13 cellular contexts compared by ENCODE assay signal in the genomic region with DNA sequence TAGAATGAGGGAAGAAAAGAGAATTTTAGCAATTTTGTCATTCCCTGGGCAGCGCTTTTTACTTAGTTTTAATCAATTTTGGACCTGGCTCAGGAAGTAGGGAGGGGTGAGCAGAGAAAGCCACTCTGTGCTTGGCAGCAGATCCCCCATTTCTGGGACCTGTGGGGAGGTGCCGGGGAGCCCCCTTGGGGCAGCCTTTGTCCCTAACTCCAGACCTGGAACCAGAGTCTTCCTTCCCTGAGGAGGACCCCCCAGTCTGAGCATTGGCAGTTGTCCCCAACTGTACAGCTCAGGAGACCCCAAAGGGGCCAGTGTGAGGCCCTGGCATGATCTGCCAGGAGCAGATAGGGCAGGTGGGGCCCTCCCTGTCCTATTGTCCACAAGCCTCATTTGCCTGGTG. TPM values are rescaled to one million over a fixed set of nuclear protein-coding genes. Genes with fewer than 3 reads are reported as not detected.
A peak's percentile ranks its signal among the peaks of the same experiment; 100 is the strongest.
DNase-seq lines count a peak whose midpoint lies in the region; ATAC-seq and TF ChIP-seq lines count a peak whose summit lies in the region.
"Had no signal": no experiment of that assay in that cellular context is flagged by ENCODE, and none has a peak within 500 bp of the region (broad histone marks: within the 10 kb centered on the region; RNA-seq: fewer than 3 reads in every experiment).

No MANE protein-coding gene starts in this region.

- H3K36me3 ChIP-seq in heart right ventricle (peaks cover 0 to 53% (median 0%) of the 10 kb centered on the region in 9 donors), gastroesophageal sphincter (peaks cover 0 to 48% of the 10 kb centered on the region in 2 donors), psoas muscle (ENCODE audit: insufficient read depth in 1 of 2, low read depth in 1 of 2) (peaks cover 0 to 64% of the 10 kb centered on the region in 2 donors), upper lobe of right lung (peaks cover 26% of the 10 kb centered on the region)

- no peaks in the 10 kb centered on the region for H3K27me3 ChIP-seq in heart right ventricle
- no peaks in the 10 kb centered on the region for H3K27me3 ChIP-seq in gastroesophageal sphincter
- no peaks in the 10 kb centered on the region for H3K27me3 ChIP-seq in psoas muscle (ENCODE audit: insufficient read depth in 3 of 3, low read length in 2 of 3)
- H3K27me3 ChIP-seq in upper lobe of right lung: no peaks in the 10 kb centered on the region

- 66 to 80% methylated on average over 2 of the region's 2 CpGs for WGBS in heart right ventricle, 2 donors
- 55% methylated on average over 1 of the region's 2 CpGs; no CpG with 5 or more reads in 1 of the 2 donors for WGBS in gastroesophageal sphincter (ENCODE audit: low coverage in 1 of 2), 2 donors
- 56 to 68% (median 59%) methylated on average over 2 of the region's 2 CpGs for WGBS in psoas muscle, 3 donors

- no peak for ATAC-seq in heart right ventricle
- no peak for ATAC-seq in gastroesophageal sphincter
- ATAC-seq in psoas muscle: no peak
- no peak for ATAC-seq in upper lobe of right lung
- ATAC-seq: activated CD4-positive, CD25-positive, alpha-beta regulatory T cell treated with anti-CD3 and anti-CD28 coated beads, Interleukin-2, amount 50 U/mL, for 24 hours had no signal

- H3K4me3 ChIP-seq in heart right ventricle (no peak overlapping the region), gastroesophageal sphincter (no peak overlapping the region), psoas muscle (no peak overlapping the region), upper lobe of right lung (no peak overlapping the region)

- no peak overlapping the region for H3K27ac Mint-ChIP-seq in endothelial cell (ENCODE audit: unreplicated experiment)

- TF ChIP-seq EP300 in gastroesophageal sphincter (IDR thresholded peaks at IDR 0.05): no peak

- H3K36me3 Mint-ChIP-seq in endothelial cell (ENCODE audit: low read depth, unreplicated experiment): peaks cover 10% of the 10 kb centered on the region

- no peak for TF ChIP-seq CTCF in heart right ventricle (IDR thresholded peaks at IDR 0.05)
- no peak for TF ChIP-seq CTCF in gastroesophageal sphincter (IDR thresholded peaks at IDR 0.05)
- TF ChIP-seq CTCF in psoas muscle (IDR thresholded peaks at IDR 0.05): no peak
- TF ChIP-seq CTCF in upper lobe of right lung (IDR thresholded peaks at IDR 0.05): no peak
- TF ChIP-seq CTCF in endothelial cell (IDR thresholded peaks at IDR 0.05; ENCODE audit: unreplicated experiment): no peak

- DNase-seq in heart right ventricle: no peak
- no peak for DNase-seq in cardiac septum (ENCODE audit: low spot score)
- no peak for DNase-seq in psoas muscle
- no peak for DNase-seq in upper lobe of right lung
- DNase-seq in stimulated activated CD4-positive, alpha-beta T cell treated with anti-CD3 and anti-CD28 coated beads, Interleukin-15, amount 100 ng/mL, for 24 hours: no peak
- no peak for DNase-seq in NCI-H187 (lab: John Stamatoyannopoulos, UW)
- DNase-seq in endothelial cell (ENCODE audit: low spot score): no peak
- DNase-seq: activated naive CD4-positive, alpha-beta T cell treated with anti-CD3 and anti-CD28 coated beads, Interleukin-2, amount 50 U/mL, for 16 hours; mesendoderm; NCI-H146; T-helper 2 cell had no signal

- H3K27ac ChIP-seq in heart right ventricle: peak overlapping the region; percentile 43 to 95 (median 88)
- peak overlapping the region; percentile 4 to 89 (median 85) for H3K27ac ChIP-seq in gastroesophageal sphincter
- H3K27ac ChIP-seq in psoas muscle: peak overlapping the region; percentile 74
- peak overlapping the region; percentile 72 for H3K27ac ChIP-seq in upper lobe of right lung

- H3K4me1 ChIP-seq in heart right ventricle (peaks cover 43 to 83% (median 71%) of the 10 kb centered on the region in 9 donors), gastroesophageal sphincter (peaks cover 0 to 83% (median 56%) of the 10 kb centered on the region in 3 donors), psoas muscle (peaks cover 25% of the 10 kb centered on the region), upper lobe of right lung (peaks cover 39% of the 10 kb centered on the region)

- intact Hi-C loops in heart right ventricle (cut with DNase I): loop anchor here in 7 of 10 donors (2.0 to 5.0 kb wide), 6 partner anchors 23 to 115 kb away; no protein-coding TSS in a partner anchor
- intact Hi-C loops in cardiac septum (cut with DNase I): loop anchor here (2.0 kb wide), 1 partner anchor 107 kb away; no protein-coding TSS in a partner anchor
- intact Hi-C loops in psoas muscle (cut with DNase I): loop anchor here in 1 of 2 donors (2.0 kb wide), 1 partner anchor 113 kb away; no protein-coding TSS in a partner anchor
- intact Hi-C loops in upper lobe of right lung (cut with DNase I): loop anchor here (10.0 kb wide), 2 partner anchors 67 to 117 kb away; no protein-coding TSS in a partner anchor

- TF ChIP-seq POLR2A in gastroesophageal sphincter (IDR thresholded peaks at IDR 0.05): no peak

- H3K9me3 Mint-ChIP-seq in endothelial cell (ENCODE audit: unreplicated experiment): no peaks in the 10 kb centered on the region

- H3K4me3 Mint-ChIP-seq in endothelial cell (ENCODE audit: unreplicated experiment): no peak overlapping the region

- H3K27me3 Mint-ChIP-seq in endothelial cell (ENCODE audit: unreplicated experiment): peaks cover 7% of the 10 kb centered on the region

- no peaks in the 10 kb centered on the region for H3K9me3 ChIP-seq in heart right ventricle
- no peaks in the 10 kb centered on the region for H3K9me3 ChIP-seq in gastroesophageal sphincter
- H3K9me3 ChIP-seq in psoas muscle: no peaks in the 10 kb centered on the region
- no peaks in the 10 kb centered on the region for H3K9me3 ChIP-seq in upper lobe of right lung

- peaks cover 12% of the 10 kb centered on the region for H3K4me1 Mint-ChIP-seq in endothelial cell (ENCODE audit: unreplicated experiment)

RNA-seq across cellular contexts. Expression of a gene that starts 10.5 kb away (rescaled TPM):
- 1 to 10 TPM; 3.4 to 9.9 (median 6.1) TPM for total RNA-seq in heart right ventricle
- polyA plus RNA-seq in heart right ventricle: 10 to 100 TPM; 11.5 to 13.0 TPM
- total RNA-seq in cardiac septum: 9.4 TPM
- total RNA-seq in gastroesophageal sphincter: 10 to 100 TPM in 2 of 4 donors, 1 to 10 TPM in 2; 9.9 to 11.8 (median 10.8) TPM
- total RNA-seq in psoas muscle: 1 to 10 TPM; 2.1 to 4.6 (median 3.2) TPM
- polyA plus RNA-seq in psoas muscle: 1 to 10 TPM; 1.1 to 3.4 (median 1.1) TPM
- total RNA-seq in upper lobe of right lung: 21.8 TPM
- 68.6 TPM for total RNA-seq in endothelial cell (ENCODE audit: unreplicated experiment)

RNA-seq across cellular contexts. Expression of a gene that starts 24.3 kb away (rescaled TPM):
- 10 to 100 TPM; 10.5 to 22.4 (median 14.2) TPM for total RNA-seq in heart right ventricle
- polyA plus RNA-seq in heart right ventricle: 10 to 100 TPM; 33.1 to 54.0 TPM
- 17.5 TPM for total RNA-seq in cardiac septum
- 10 to 100 TPM; 25.7 to 30.0 (median 28.7) TPM for total RNA-seq in gastroesophageal sphincter
- 10 to 100 TPM; 31.6 to 45.3 (median 35.1) TPM for total RNA-seq in psoas muscle
- 10 to 100 TPM; 42.3 to 87.1 (median 45.4) TPM for polyA plus RNA-seq in psoas muscle
- total RNA-seq in upper lobe of right lung: 33.7 TPM
- 54.2 TPM for total RNA-seq in endothelial cell (ENCODE audit: unreplicated experiment)

RNA-seq across cellular contexts. Expression of a gene that starts 25.9 kb away (rescaled TPM):
- total RNA-seq in heart right ventricle: 10 to 100 TPM; 31.1 to 58.0 (median 35.1) TPM
- polyA plus RNA-seq in heart right ventricle: 10 to 100 TPM; 23.9 to 25.0 TPM
- 33.8 TPM for total RNA-seq in cardiac septum
- total RNA-seq in gastroesophageal sphincter: 10 to 100 TPM; 23.8 to 55.2 (median 26.2) TPM
- 10 to 100 TPM; 32.1 to 48.9 (median 37.9) TPM for total RNA-seq in psoas muscle
- 10 to 100 TPM; 11.9 to 63.4 (median 45.8) TPM for polyA plus RNA-seq in psoas muscle
- total RNA-seq in upper lobe of right lung: 39.8 TPM
- total RNA-seq in endothelial cell (ENCODE audit: unreplicated experiment): 112 TPM

RNA-seq across cellular contexts. Expression of a gene that starts 58.0 kb away (rescaled TPM):
- 10 to 100 TPM; 18.7 to 50.4 (median 25.4) TPM for total RNA-seq in heart right ventricle
- polyA plus RNA-seq in heart right ventricle: 10 to 100 TPM; 60.5 to 69.9 TPM
- 25.7 TPM for total RNA-seq in cardiac septum
- total RNA-seq in gastroesophageal sphincter: 10 to 100 TPM; 45.1 to 69.0 (median 53.0) TPM
- 10 to 100 TPM; 18.5 to 20.4 (median 19.3) TPM for total RNA-seq in psoas muscle
- 10 to 100 TPM; 34.5 to 63.3 (median 43.6) TPM for polyA plus RNA-seq in psoas muscle
- total RNA-seq in upper lobe of right lung: 65.4 TPM
- total RNA-seq in endothelial cell (ENCODE audit: unreplicated experiment): 31.8 TPM

RNA-seq across cellular contexts. Expression of a gene that starts 58.0 kb away (rescaled TPM):
- total RNA-seq in heart right ventricle: 10 to 100 TPM; 19.2 to 54.6 (median 36.0) TPM
- polyA plus RNA-seq in heart right ventricle: 10 to 100 TPM; 29.5 to 42.8 TPM
- 28.4 TPM for total RNA-seq in cardiac septum
- 10 to 100 TPM; 33.8 to 62.1 (median 48.0) TPM for total RNA-seq in gastroesophageal sphincter
- 10 to 100 TPM; 16.8 to 31.2 (median 29.9) TPM for total RNA-seq in psoas muscle
- polyA plus RNA-seq in psoas muscle: 10 to 100 TPM; 12.9 to 62.7 (median 18.2) TPM
- 104 TPM for total RNA-seq in upper lobe of right lung
- total RNA-seq in endothelial cell (ENCODE audit: unreplicated experiment): 115 TPM
